In genomic region chr1:31428436-31429221, GRCh38 we compare ENCODE assay signal across 31 cellular contexts. TPM values are rescaled to one million over a fixed set of nuclear protein-coding genes. Genes with fewer than 3 reads are reported as not detected.
"Had no signal": no experiment of that assay in that cellular context is flagged by ENCODE, and none has a peak within 500 bp of the region (broad histone marks: within the 10 kb centered on the region; RNA-seq: fewer than 3 reads in every experiment).

No MANE protein-coding gene starts in this region.

- DNase-seq: activated CD4-positive, alpha-beta T cell treated with anti-CD3 and anti-CD28 coated beads for 48 hours; activated CD4-positive, alpha-beta T cell treated with anti-CD3 and anti-CD28 coated beads, Interleukin-2, amount 50 U/mL, for 48 hours; activated CD8-positive, alpha-beta memory T cell treated with anti-CD3 and anti-CD28 coated beads for 24 hours; activated gamma-delta T cell treated with Interleukin-2 at 50 U/mL for 16 hours; activated naive CD4-positive, alpha-beta T cell treated with anti-CD3 and anti-CD28 coated beads, Interleukin-2, amount 50 U/mL, for 16 hours; activated naive CD8-positive, alpha-beta T cell treated with anti-CD3 and anti-CD28 coated beads, Interleukin-2, amount 50 U/mL, for 24 hours; cerebellar nuclear complex; colonic mucosa; effector CD8-positive, alpha-beta T cell; erythroblast; gastrocnemius medialis; glutamatergic neuron; left cardiac atrium; left ventricle myocardium superior; mammary epithelial cell; naive thymus-derived CD4-positive, alpha-beta T cell; small intestine; stimulated activated CD4-positive, alpha-beta T cell treated with anti-CD3 and anti-CD28 coated beads, Interleukin-1b, Interleukin-23, amount 100 ng/mL, for 48 hours; stimulated activated CD4-positive, alpha-beta T cell treated with anti-CD3 and anti-CD28 coated beads, Interleukin-4, amount 100 ng/mL, for 4 hours; stimulated activated CD8-positive, alpha-beta memory T cell treated with anti-CD3 and anti-CD28 coated beads, Interleukin-4, amount 100 ng/mL, for 48 hours; stimulated activated naive CD4-positive, alpha-beta T cell; tibial artery had no signal

- H3K4me1 ChIP-seq: colonic mucosa, gastrocnemius medialis, sigmoid colon, tibial artery had no signal

- H3K4me3 ChIP-seq: colonic mucosa, gastrocnemius medialis, sigmoid colon, suprapubic skin, tibial artery had no signal

- FAIRE-seq: islet of Langerhans, small intestine, TTC549, urothelium cell line had no signal

- H3K4me3 Mint-ChIP-seq: activated naive CD8-positive, alpha-beta T cell treated with anti-CD3 and anti-CD28 coated beads, Interleukin-2, amount 50 U/mL, for 24 hours; activated T-helper 1 cell treated with anti-CD3 and anti-CD28 coated beads, Interleukin-12 subunit alpha, Interleukin-12 subunit beta, Interleukin-2, Interleukin-4 antibody, amounts not matched to agents 30 ng/mL and 10 ng/mL and 1 ng/mL, durations not matched to agents 14 hours and 24 hours and 36 hours; naive thymus-derived CD4-positive, alpha-beta T cell had no signal

- H3K27me3 ChIP-seq: colonic mucosa, gastrocnemius medialis, sigmoid colon, suprapubic skin, tibial artery had no signal

- ATAC-seq: activated CD4-positive, CD25-positive, alpha-beta regulatory T cell treated with anti-CD3 and anti-CD28 coated beads, Interleukin-2, amount 50 U/mL, for 24 hours; activated naive CD8-positive, alpha-beta T cell treated with anti-CD3 and anti-CD28 coated beads, Interleukin-2, amount 50 U/mL, for 24 hours; gastrocnemius medialis; left cardiac atrium; left ventricle myocardium superior; naive thymus-derived CD4-positive, alpha-beta T cell had no signal

- H3K27ac ChIP-seq: colonic mucosa, gastrocnemius medialis, sigmoid colon, suprapubic skin, tibial artery, VCaP had no signal

- H3K27ac Mint-ChIP-seq: activated naive CD8-positive, alpha-beta T cell treated with anti-CD3 and anti-CD28 coated beads, Interleukin-2, amount 50 U/mL, for 24 hours; activated T-helper 1 cell treated with anti-CD3 and anti-CD28 coated beads, Interleukin-12 subunit alpha, Interleukin-12 subunit beta, Interleukin-2, Interleukin-4 antibody, amounts not matched to agents 30 ng/mL and 10 ng/mL and 1 ng/mL, durations not matched to agents 14 hours and 24 hours and 36 hours; naive thymus-derived CD4-positive, alpha-beta T cell had no signal

- H3K4me1 Mint-ChIP-seq: activated naive CD8-positive, alpha-beta T cell treated with anti-CD3 and anti-CD28 coated beads, Interleukin-2, amount 50 U/mL, for 24 hours; naive thymus-derived CD4-positive, alpha-beta T cell had no signal

- H3K9me3 ChIP-seq: colonic mucosa, gastrocnemius medialis, sigmoid colon, suprapubic skin, tibial artery had no signal

- H3K36me3 ChIP-seq: colonic mucosa, gastrocnemius medialis, sigmoid colon had no signal

- H3K36me3 Mint-ChIP-seq: naive thymus-derived CD4-positive, alpha-beta T cell had no signal

- H3K9me3 Mint-ChIP-seq: activated naive CD8-positive, alpha-beta T cell treated with anti-CD3 and anti-CD28 coated beads, Interleukin-2, amount 50 U/mL, for 24 hours; activated T-helper 1 cell treated with anti-CD3 and anti-CD28 coated beads, Interleukin-12 subunit alpha, Interleukin-12 subunit beta, Interleukin-2, Interleukin-4 antibody, amounts not matched to agents 30 ng/mL and 10 ng/mL and 1 ng/mL, durations not matched to agents 14 hours and 24 hours and 36 hours; naive thymus-derived CD4-positive, alpha-beta T cell had no signal

RNA-seq across cellular contexts. Expression of gene SERINC2, which starts 15.6 kb away (rescaled TPM):
- total RNA-seq: activated T-helper 1 cell treated with anti-CD3 and anti-CD28 coated beads, Interleukin-12 subunit alpha, Interleukin-12 subunit beta, Interleukin-2, Interleukin-4 antibody, amounts not matched to agents 30 ng/mL and 10 ng/mL and 1 ng/mL, durations not matched to agents 14 hours and 24 hours and 36 hours had no signal
- polyA plus RNA-seq: naive thymus-derived CD4-positive, alpha-beta T cell had no signal

RNA-seq across cellular contexts. Expression of gene FABP3, which starts 55.8 kb away (rescaled TPM):
- total RNA-seq: activated T-helper 1 cell treated with anti-CD3 and anti-CD28 coated beads, Interleukin-12 subunit alpha, Interleukin-12 subunit beta, Interleukin-2, Interleukin-4 antibody, amounts not matched to agents 30 ng/mL and 10 ng/mL and 1 ng/mL, durations not matched to agents 14 hours and 24 hours and 36 hours; T-helper 1 cell treated with Interleukin-12 subunit alpha and Interleukin-12 subunit beta and Interleukin-4 antibody, amounts not matched to agents 30 ng/mL and 1 ng/mL, for 36 hours had no signal
- polyA plus RNA-seq: naive thymus-derived CD4-positive, alpha-beta T cell had no signal
